Comparison of ENCODE assay signal across 19 cellular contexts in genomic region chr3:156718622-156719300, GRCh38. TPM values are rescaled to one million over a fixed set of nuclear protein-coding genes. Genes with fewer than 3 reads are reported as not detected.
DNase-seq lines count a peak whose midpoint lies in the region; ATAC-seq, FAIRE-seq and TF ChIP-seq lines count a peak whose summit lies in the region.
"Had no signal": no experiment of that assay in that cellular context is flagged by ENCODE, and none has a peak within 500 bp of the region (broad histone marks: within the 10 kb centered on the region; RNA-seq: fewer than 3 reads in every experiment).

No MANE protein-coding gene starts in this region.

- TF ChIP-seq POLR2A in body of pancreas (IDR thresholded peaks at IDR 0.05): no peak
- TF ChIP-seq POLR2A in GM12891 (IDR thresholded peaks at IDR 0.05; ENCODE audit: low read depth, low read length): no peak

- H2AFZ ChIP-seq in keratinocyte (ENCODE audit: control insufficient read depth, low read length): no peak overlapping the region

- no peaks in the 10 kb centered on the region for H3K9me3 Mint-ChIP-seq in HFFc6
- H3K9me3 Mint-ChIP-seq: CD4-positive, CD25-positive, alpha-beta regulatory T cell; nephron progenitor cell had no signal

- H3K27me3 Mint-ChIP-seq in HFFc6 (ENCODE audit: insufficient read depth): peaks cover 6% of the 10 kb centered on the region; the same call in 1 of the 2 replicates
- H3K27me3 Mint-ChIP-seq: CD4-positive, CD25-positive, alpha-beta regulatory T cell had no signal

- peaks cover 52% of the 10 kb centered on the region for H3K4me1 Mint-ChIP-seq in HFFc6 (ENCODE audit: low read depth)
- H3K4me1 Mint-ChIP-seq: CD4-positive, CD25-positive, alpha-beta regulatory T cell had no signal

- H4K20me1 ChIP-seq in keratinocyte (ENCODE audit: control insufficient read depth, extremely low read depth, insufficient read depth, low read length): no peaks in the 10 kb centered on the region

- H3K4me3 Mint-ChIP-seq in HFFc6: no peak overlapping the region
- H3K4me3 Mint-ChIP-seq: CD4-positive, CD25-positive, alpha-beta regulatory T cell; nephron progenitor cell had no signal

- no peaks in the 10 kb centered on the region for H3K9me1 ChIP-seq in keratinocyte (ENCODE audit: control insufficient read depth, extremely low read depth, insufficient read depth, low read length)

- H3K27ac Mint-ChIP-seq in HFFc6: peak overlapping the region; percentile 68
- H3K27ac Mint-ChIP-seq: CD4-positive, CD25-positive, alpha-beta regulatory T cell had no signal

- H3K79me2 ChIP-seq in keratinocyte (ENCODE audit: control insufficient read depth, insufficient read depth, low read length): no peaks in the 10 kb centered on the region

- peaks cover 14% of the 10 kb centered on the region for H3K4me1 ChIP-seq in body of pancreas
- H3K4me1 ChIP-seq in keratinocyte (ENCODE audit: control insufficient read depth, extremely low read depth, insufficient read depth, low read length): peaks cover 4% of the 10 kb centered on the region
- H3K4me1 ChIP-seq: HAP-1, spleen had no signal

- peak; percentile 17 for FAIRE-seq in keratinocyte (lab: Jason Lieb, UNC)
- no peak for FAIRE-seq in GM12891 (lab: Jason Lieb, UNC)
- FAIRE-seq: GM12878 had no signal

- dilution Hi-C loops in keratinocyte (cut with MboI; ENCODE audit: extremely low pct_ligation_motif_present, low sequenced_read_pairs): no loop called here

- peaks cover 50% of the 10 kb centered on the region for H3K36me3 Mint-ChIP-seq in HFFc6 (ENCODE audit: low read depth)

- ATAC-seq in body of pancreas (peak; percentile 45), HG02885 (IDR thresholded peaks at IDR 0.05; ENCODE audit: poor library complexity, unreplicated experiment) (no peak), HG02981 (IDR thresholded peaks at IDR 0.05; ENCODE audit: unreplicated experiment) (no peak)
- ATAC-seq: GM12878 had no signal

- H3K4me3 ChIP-seq in body of pancreas (no peak overlapping the region), keratinocyte (ENCODE audit: control insufficient read depth in 2 of 3, extremely low read depth in 1 of 3, insufficient read depth in 2 of 3, low read depth in 1 of 3, low read length in 3 of 3) (no peak overlapping the region)
- H3K4me3 ChIP-seq: GM12878, HAP-1, spleen had no signal

- H3K9ac ChIP-seq in keratinocyte (ENCODE audit: control insufficient read depth, extremely low read depth, insufficient read depth, low read length): no peak overlapping the region

- no peaks in the 10 kb centered on the region for H3K36me3 ChIP-seq in body of pancreas (replicated peaks in 1 of 2; ENCODE audit: insufficient read depth in 1 of 2, low read depth in 2 of 2)
- H3K36me3 ChIP-seq in keratinocyte (ENCODE audit: control insufficient read depth in 2 of 2, extremely low read depth in 1 of 2, insufficient read depth in 2 of 2, low read length in 2 of 2): peaks cover 7 to 15% of the 10 kb centered on the region in 2 experiments
- H3K36me3 ChIP-seq: HAP-1 had no signal

- H3K27ac ChIP-seq in body of pancreas: peak overlapping the region in 1 of 4 donors; percentile 35
- no peak overlapping the region for H3K27ac ChIP-seq in keratinocyte (ENCODE audit: control insufficient read depth, insufficient read depth, low read length)
- H3K27ac ChIP-seq: spleen had no signal

- H3K9me3 ChIP-seq in body of pancreas (no peaks in the 10 kb centered on the region), keratinocyte (ENCODE audit: control insufficient read depth, low read depth, low read length) (no peaks in the 10 kb centered on the region)
- H3K9me3 ChIP-seq: HAP-1, spleen had no signal

- H3K4me2 ChIP-seq in keratinocyte (ENCODE audit: control insufficient read depth, extremely low read depth, insufficient read depth, low read depth, low read length): no peak overlapping the region

- DNase-seq in HFFc6 (no peak), body of pancreas (peak in 1 of 4 donors; percentile 43), keratinocyte (ENCODE audit: low read depth, low spot score) (no peak), renal cortical epithelial cell (ENCODE audit: low read depth) (peak; percentile 55), MV-4-11 (lab: John Stamatoyannopoulos, UW) (no peak), GM12891 (ENCODE audit: insufficient read length, low spot score) (no peak)
- DNase-seq: activated CD4-positive, alpha-beta T cell treated with anti-CD3 and anti-CD28 coated beads for 48 hours; activated CD8-positive, alpha-beta memory T cell treated with anti-CD3 and anti-CD28 coated beads, Interleukin-2, amount 50 U/mL, for 48 hours; activated gamma-delta T cell treated with Interleukin-2 at 50 U/mL for 16 hours; CD4-positive, CD25-positive, alpha-beta regulatory T cell; islet precursor cell; NCI-H187; NCI-H345; nephron progenitor cell; spleen had no signal

- TF ChIP-seq CTCF in HFFc6 (IDR thresholded peaks at IDR 0.05): no peak
- TF ChIP-seq CTCF in body of pancreas (IDR thresholded peaks at IDR 0.05): no peak
- TF ChIP-seq CTCF in keratinocyte (optimal IDR thresholded peaks at IDR 0.05 in 1 of 3, IDR thresholded peaks at IDR 0.05 in 1 of 3, conservative IDR thresholded peaks at IDR 0.05 in 1 of 3; ENCODE audit: extremely low read depth in 1 of 3, insufficient read depth in 2 of 3, low read length in 3 of 3): no peak

- H3K27me3 ChIP-seq in body of pancreas (no peaks in the 10 kb centered on the region), keratinocyte (ENCODE audit: control insufficient read depth, extremely low read depth, insufficient read depth, low read length) (no peaks in the 10 kb centered on the region)
- H3K27me3 ChIP-seq: spleen had no signal

- WGBS in body of pancreas, 2 donors: 29 to 47% methylated on average over 3 of the region's 3 CpGs

- intact Hi-C loops in body of pancreas (cut with DNase I): no loop called here

TF ChIP-seq in GM12891, 5 proteins besides CTCF, POLR2A, EP300 and RAD21:
- TF ChIP-seq PAX5 (IDR thresholded peaks at IDR 0.05; ENCODE audit: insufficient read depth, low read length, severe bottlenecking): no peak
- TF ChIP-seq SPI1 (IDR thresholded peaks at IDR 0.05; ENCODE audit: low read depth, low read length): no peak
- no peak for TF ChIP-seq TAF1 (IDR thresholded peaks at IDR 0.05; ENCODE audit: low read depth, low read length)
- TF ChIP-seq POLR2AphosphoS5 (IDR thresholded peaks at IDR 0.05; ENCODE audit: low read depth, low read length): no peak
- TF ChIP-seq POU2F2 (IDR thresholded peaks at IDR 0.05; ENCODE audit: low read depth, low read length): no peak

RNA-seq across cellular contexts. Expression of gene TIPARP, which starts 44.4 kb away (rescaled TPM):
- 10 to 100 TPM; 60.6 to 78.0 (median 67.4) TPM for total RNA-seq in HFFc6 (2021; fragmentation: NEBNext Ultra II Directional; extraction: Animal tissue kit (Norgen Biotek cat#: 25700))
- total RNA-seq in body of pancreas (10 to 100 TPM; 12.5 to 13.2 TPM), renal cortical epithelial cell (70.8 and 90.6 TPM in 2 replicates)
- polyA plus RNA-seq in keratinocyte: 41.5 to 62.0 TPM (median 44.6 TPM) in 3 replicates
- polyA plus RNA-seq in keratinocyte (2011; ENCODE audit: low read depth): 22.3 TPM
- polyA plus RNA-seq in keratinocyte (2011; cell fraction: cytosol; rRNA removed): 24.6 and 53.9 TPM in 2 replicates
- 42.8 and 54.5 TPM in 2 replicates for polyA plus RNA-seq in keratinocyte (2011; cell fraction: nucleus; rRNA removed)
- polyA plus RNA-seq in keratinocyte (2012; ENCODE audit: low replicate concordance): 42.8 and 45.7 TPM in 2 replicates
- polyA minus RNA-seq in keratinocyte: 45.3 to 110 TPM (median 47.2 TPM) in 3 replicates
- polyA minus RNA-seq in keratinocyte (2011; cell fraction: cytosol; rRNA and poly(A)+ RNA removed): 21.5 TPM
- polyA minus RNA-seq in keratinocyte (2011; cell fraction: nucleus; rRNA and poly(A)+ RNA removed): 50.3 and 114 TPM in 2 replicates
- 23.8 TPM for polyA plus RNA-seq in GM12891 (2012; ENCODE audit: low read depth, missing spikeins)
